In the genomic region with DNA sequence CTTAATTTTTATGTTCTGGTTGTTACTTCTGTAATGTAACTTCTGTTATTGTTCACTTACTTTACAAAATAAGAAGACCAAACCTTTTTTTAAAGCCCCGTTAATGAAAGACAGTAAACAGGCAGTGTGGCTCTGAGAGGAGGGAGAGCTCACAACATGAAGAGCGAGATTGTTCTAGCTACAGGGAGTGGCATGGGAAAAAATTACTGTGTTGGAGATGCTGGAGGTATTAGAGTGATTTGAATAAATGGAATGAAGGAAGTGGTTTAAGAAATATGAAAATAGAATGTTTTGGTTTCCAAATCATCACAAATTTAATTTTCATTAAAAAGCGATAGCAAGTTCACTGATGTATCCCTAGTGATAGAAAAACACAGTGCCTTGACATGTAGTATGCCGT, we compare ENCODE assay signal across 14 cellular contexts. TPM values are rescaled to one million over a fixed set of nuclear protein-coding genes. Genes with fewer than 3 reads are reported as not detected.
DNase-seq lines count a peak whose midpoint lies in the region; ATAC-seq and TF ChIP-seq lines count a peak whose summit lies in the region.
"Had no signal": no experiment of that assay in that cellular context is flagged by ENCODE, and none has a peak within 500 bp of the region (broad histone marks: within the 10 kb centered on the region; RNA-seq: fewer than 3 reads in every experiment).

No MANE protein-coding gene starts in this region.

- WGBS in suprapubic skin, result 48% methylated on average over 4 of the region's 4 CpGs

- peak overlapping the region; percentile 68 for H3K9ac ChIP-seq in adipocyte (ENCODE audit: low read length)

- no peaks in the 10 kb centered on the region for H3K27me3 Mint-ChIP-seq in activated T-cell treated with anti-CD3 and anti-CD28 coated beads, Interleukin-2, amount 50 U/mL, for 72 hours (ENCODE audit: low read depth)
- no peaks in the 10 kb centered on the region for H3K27me3 Mint-ChIP-seq in activated T-cell treated with anti-CD3 and anti-CD28 coated beads, Interleukin-2, amount 50 U/mL, for 4 hours (ENCODE audit: low read depth)
- H3K27me3 Mint-ChIP-seq: stimulated activated naive CD8-positive, alpha-beta T cell treated with anti-CD3 and anti-CD28 coated beads, Interleukin-15, amount 100 ng/mL, for 72 hours had no signal

- H3K36me3 Mint-ChIP-seq in activated T-cell treated with anti-CD3 and anti-CD28 coated beads, Interleukin-2, amount 50 U/mL, for 72 hours (ENCODE audit: insufficient read depth in 2 of 2), result no peaks in the 10 kb centered on the region
- H3K36me3 Mint-ChIP-seq in activated T-cell treated with anti-CD3 and anti-CD28 coated beads, Interleukin-2, amount 50 U/mL, for 4 hours (ENCODE audit: insufficient read depth), result peaks cover 2% of the 10 kb centered on the region

- peak overlapping the region; percentile 78 for H3K27ac ChIP-seq in suprapubic skin
- H3K27ac ChIP-seq: WERI-Rb-1 had no signal

- H3K4me3 Mint-ChIP-seq in activated T-cell treated with anti-CD3 and anti-CD28 coated beads, Interleukin-2, amount 50 U/mL, for 72 hours, result no peak overlapping the region
- H3K4me3 Mint-ChIP-seq in activated T-cell treated with anti-CD3 and anti-CD28 coated beads, Interleukin-2, amount 50 U/mL, for 4 hours, result no peak overlapping the region
- H3K4me3 Mint-ChIP-seq: nephron progenitor cell; stimulated activated naive CD8-positive, alpha-beta T cell treated with anti-CD3 and anti-CD28 coated beads, Interleukin-15, amount 100 ng/mL, for 72 hours had no signal

- ATAC-seq in activated T-cell treated with anti-CD3 and anti-CD28 coated beads, Interleukin-2, amount 50 U/mL, for 72 hours (replicated peaks in 1 of 2), result no peak
- no peak for ATAC-seq in activated T-cell treated with anti-CD3 and anti-CD28 coated beads, Interleukin-2, amount 50 U/mL, for 4 hours
- no peak for ATAC-seq in GM21786 (IDR thresholded peaks at IDR 0.05; ENCODE audit: unreplicated experiment)
- ATAC-seq: stimulated activated naive CD8-positive, alpha-beta T cell treated with anti-CD3 and anti-CD28 coated beads, Interleukin-15, amount 100 ng/mL, for 72 hours had no signal

- peaks cover 36% of the 10 kb centered on the region for H3K4me1 Mint-ChIP-seq in activated T-cell treated with anti-CD3 and anti-CD28 coated beads, Interleukin-2, amount 50 U/mL, for 72 hours (ENCODE audit: low read depth)
- H3K4me1 Mint-ChIP-seq in activated T-cell treated with anti-CD3 and anti-CD28 coated beads, Interleukin-2, amount 50 U/mL, for 4 hours (ENCODE audit: low read depth), result peaks cover 25% of the 10 kb centered on the region

- no peak for TF ChIP-seq POLR2A in suprapubic skin (IDR thresholded peaks at IDR 0.05)

- no peak for TF ChIP-seq CTCF in suprapubic skin (IDR thresholded peaks at IDR 0.05)

- DNase-seq in activated T-cell treated with anti-CD3 and anti-CD28 coated beads, Interleukin-2, amount 50 U/mL, for 72 hours, result no peak
- no peak for DNase-seq in activated T-cell treated with anti-CD3 and anti-CD28 coated beads, Interleukin-2, amount 50 U/mL, for 4 hours
- DNase-seq in adipocyte (ENCODE audit: low read depth) (peak; percentile 76), foreskin melanocyte (peak; percentile 82), suprapubic skin (ENCODE audit: low spot score in 2 of 2) (no peak), H7 (no peak), putamen (ENCODE audit: low spot score) (no peak)
- DNase-seq: 8988T; activated effector memory CD4-positive, alpha-beta T cell treated with Interleukin-2 at 50 U/mL for 16 hours; NCI-H1436 treated with DMSO at 0.1 percent for 48 hours; nephron progenitor cell; stimulated activated naive CD8-positive, alpha-beta T cell treated with anti-CD3 and anti-CD28 coated beads, Interleukin-15, amount 100 ng/mL, for 72 hours; WERI-Rb-1 had no signal

- H3K9me3 ChIP-seq in adipocyte (ENCODE audit: control insufficient read depth, low read length) (no peaks in the 10 kb centered on the region), suprapubic skin (no peaks in the 10 kb centered on the region)

- H3K4me3 ChIP-seq in adipocyte (ENCODE audit: low read length) (peak overlapping the region; percentile 60), suprapubic skin (no peak overlapping the region), H7 (ENCODE audit: insufficient read depth, low read depth, low read length) (no peak overlapping the region)

- H3K27ac Mint-ChIP-seq in activated T-cell treated with anti-CD3 and anti-CD28 coated beads, Interleukin-2, amount 50 U/mL, for 72 hours, result peak overlapping the region; percentile 4
- H3K27ac Mint-ChIP-seq: nephron progenitor cell; stimulated activated naive CD8-positive, alpha-beta T cell treated with anti-CD3 and anti-CD28 coated beads, Interleukin-15, amount 100 ng/mL, for 72 hours had no signal

- H3K36me3 ChIP-seq in adipocyte (ENCODE audit: control insufficient read depth, insufficient read depth, low read length, severe bottlenecking), result no peaks in the 10 kb centered on the region
- H3K36me3 ChIP-seq in suprapubic skin, result no peaks in the 10 kb centered on the region
- no peaks in the 10 kb centered on the region for H3K36me3 ChIP-seq in H7 (replicated peaks; ENCODE audit: control insufficient read depth, insufficient read depth, low read length)
- H3K36me3 ChIP-seq: WERI-Rb-1 had no signal

- no peak for TF ChIP-seq EP300 in suprapubic skin (IDR thresholded peaks at IDR 0.05)

- H3K27me3 ChIP-seq in adipocyte (replicated peaks; ENCODE audit: control insufficient read depth, insufficient read depth, low read length) (no peaks in the 10 kb centered on the region), suprapubic skin (no peaks in the 10 kb centered on the region), H7 (ENCODE audit: control insufficient read depth, insufficient read depth, low read length) (no peaks in the 10 kb centered on the region)

- H3K4me1 ChIP-seq in adipocyte (ENCODE audit: control insufficient read depth, insufficient read depth, low read length), result peaks cover 33% of the 10 kb centered on the region
- peaks cover 19% of the 10 kb centered on the region for H3K4me1 ChIP-seq in suprapubic skin

- no peaks in the 10 kb centered on the region for H3K9me3 Mint-ChIP-seq in activated T-cell treated with anti-CD3 and anti-CD28 coated beads, Interleukin-2, amount 50 U/mL, for 72 hours
- no peaks in the 10 kb centered on the region for H3K9me3 Mint-ChIP-seq in activated T-cell treated with anti-CD3 and anti-CD28 coated beads, Interleukin-2, amount 50 U/mL, for 4 hours
- H3K9me3 Mint-ChIP-seq: stimulated activated naive CD8-positive, alpha-beta T cell treated with anti-CD3 and anti-CD28 coated beads, Interleukin-15, amount 100 ng/mL, for 72 hours had no signal

RNA-seq across cellular contexts. Expression of gene REEP3, which starts 31.8 kb away (rescaled TPM):
- 10 to 100 TPM; 19.0 to 22.1 TPM for total RNA-seq in activated T-cell treated with anti-CD3 and anti-CD28 coated beads, Interleukin-2, amount 50 U/mL, for 72 hours
- total RNA-seq in activated T-cell treated with anti-CD3 and anti-CD28 coated beads, Interleukin-2, amount 50 U/mL, for 4 hours, result 10 to 100 TPM; 13.8 to 20.8 (median 15.0) TPM
- total RNA-seq in suprapubic skin, result 10 to 100 TPM; 29.0 to 79.2 (median 31.1) TPM
- 16.1 and 24.5 TPM in 2 replicates for total RNA-seq in H7 (2014; rRNA removed; shearing (Covaris generic))

Comparison
In these comparisons a context has a peak if more than half of its experiments do, and no peak if none do; other contexts are left out.
1. DNase-seq: peak in adipocyte (single experiment) and foreskin melanocyte (single experiment); none in activated T-cell treated with anti-CD3 and anti-CD28 coated beads, Interleukin-2, amount 50 U/mL, for 72 hours (0 of 2), activated T-cell treated with anti-CD3 and anti-CD28 coated beads, Interleukin-2, amount 50 U/mL, for 4 hours (single experiment), suprapubic skin (0 of 2), H7 (single experiment) and putamen (single experiment).